ENCODE assay signal across 8 cellular contexts in the genomic region with DNA sequence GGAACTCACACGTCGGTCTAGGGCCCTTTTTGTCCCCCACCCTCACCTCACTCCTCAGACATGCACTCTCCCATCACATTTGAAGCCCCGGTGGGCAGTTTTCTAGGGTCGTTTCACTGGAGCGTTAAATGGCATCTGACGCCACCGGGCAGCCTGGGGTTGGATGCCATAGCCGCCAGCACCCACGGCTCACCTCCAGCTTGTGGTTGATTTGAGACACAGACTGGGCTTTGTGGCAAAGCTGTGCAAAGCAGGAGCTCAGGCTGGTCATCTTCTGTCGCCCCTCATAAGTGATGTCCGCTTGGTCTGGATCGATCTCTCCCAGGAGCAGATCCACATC. TPM values are rescaled to one million over a fixed set of nuclear protein-coding genes. Genes with fewer than 3 reads are reported as not detected.
A peak's percentile ranks its signal among the peaks of the same experiment; 100 is the strongest.
DNase-seq lines count a peak whose midpoint lies in the region; ATAC-seq and TF ChIP-seq lines count a peak whose summit lies in the region.

No MANE protein-coding gene starts in this region.

- H3K9ac ChIP-seq in PC-3 (ENCODE audit: low read length) = peak overlapping the region; percentile 90

- TSS peak; percentile 46 for BruUV-seq in PC-3 (replicated peaks; lab: Mats Ljungman, UMichigan)

- H3K4me2 ChIP-seq in PC-3 (ENCODE audit: low read length) = peak overlapping the region; percentile 89

- intact Hi-C loops in PC-3 (cut with micrococcal nuclease) = loop anchor here (2.0 to 5.0 kb wide), 3 partner anchors 45 to 199 kb away; partner anchors contain the start of gene NUS1
- intact Hi-C loops in naive thymus-derived CD4-positive, alpha-beta T cell (cut with micrococcal nuclease) = loop anchor here (1.0 to 10.0 kb wide), 24 partner anchors 21 to 1748 kb away; partner anchors contain the start of genes CEP85L (in 2 of the 2), DCBLD1 (in 2 of the 2), KPNA5 (in 2 of the 2) and NT5DC1 (in 2 of the 2)

- no peaks in the 10 kb centered on the region for H3K27me3 ChIP-seq in PC-3 (ENCODE audit: low read length)
- no peaks in the 10 kb centered on the region for H3K27me3 ChIP-seq in naive thymus-derived CD4-positive, alpha-beta T cell (ENCODE audit: control insufficient read depth in 2 of 2, insufficient read depth in 2 of 2, low read length in 2 of 2)

- H4K20me1 ChIP-seq in PC-3 (ENCODE audit: low read length) = no peaks in the 10 kb centered on the region

- peaks cover 36% of the 10 kb centered on the region for H3K4me1 Mint-ChIP-seq in activated CD8-positive, alpha-beta memory T cell treated with anti-CD3 and anti-CD28 coated beads, Interleukin-2, amount 10 ng/mL, durations not matched to agents 7 days and 5 days
- peaks cover 31 to 45% of the 10 kb centered on the region in 2 donors for H3K4me1 Mint-ChIP-seq in effector memory CD8-positive, alpha-beta T cell (ENCODE audit: low read depth in 2 of 2)
- H3K4me1 Mint-ChIP-seq in naive thymus-derived CD4-positive, alpha-beta T cell = peaks cover 24 to 59% (median 49%) of the 10 kb centered on the region in 7 donors

- no peaks in the 10 kb centered on the region for H3F3A ChIP-seq in PC-3 (ENCODE audit: low read length, unreplicated experiment)

- H3K27me3 Mint-ChIP-seq in activated CD8-positive, alpha-beta memory T cell treated with anti-CD3 and anti-CD28 coated beads, Interleukin-2, amount 10 ng/mL, durations not matched to agents 7 days and 5 days = no peaks in the 10 kb centered on the region
- no peaks in the 10 kb centered on the region for H3K27me3 Mint-ChIP-seq in effector memory CD8-positive, alpha-beta T cell
- H3K27me3 Mint-ChIP-seq in naive thymus-derived CD4-positive, alpha-beta T cell = peaks cover 0 to 4% (median 1%) of the 10 kb centered on the region in 5 donors

- peak overlapping the region; percentile 93 for H3K4me3 ChIP-seq in PC-3 (ENCODE audit: low read length)
- peak overlapping the region; percentile 93 for H3K4me3 ChIP-seq in naive thymus-derived CD4-positive, alpha-beta T cell (ENCODE audit: low read length)

- peaks cover 4% of the 10 kb centered on the region for H3K9me3 Mint-ChIP-seq in activated CD8-positive, alpha-beta memory T cell treated with anti-CD3 and anti-CD28 coated beads, Interleukin-2, amount 10 ng/mL, durations not matched to agents 7 days and 5 days (ENCODE audit: low read depth)
- H3K9me3 Mint-ChIP-seq in effector memory CD8-positive, alpha-beta T cell = no peaks in the 10 kb centered on the region
- no peaks in the 10 kb centered on the region for H3K9me3 Mint-ChIP-seq in naive thymus-derived CD4-positive, alpha-beta T cell

- H2AFZ ChIP-seq in PC-3 (ENCODE audit: low read length) = peak overlapping the region; percentile 93

- no peak for TF ChIP-seq CTCF in PC-3 (conservative IDR thresholded peaks at IDR 0.05; ENCODE audit: low read depth, low read length)

- H3K27ac ChIP-seq in PC-3 (ENCODE audit: low read length) = peak overlapping the region; percentile 92; the same call in 1 of the 2 replicates
- peak overlapping the region; percentile 92 for H3K27ac ChIP-seq in naive thymus-derived CD4-positive, alpha-beta T cell (ENCODE audit: low read depth, low read length)

- no peaks in the 10 kb centered on the region for H3K9me2 ChIP-seq in PC-3 (replicated peaks; ENCODE audit: low read length)

- no peaks in the 10 kb centered on the region for H3K9me3 ChIP-seq in PC-3 (ENCODE audit: low read length)
- no peaks in the 10 kb centered on the region for H3K9me3 ChIP-seq in naive thymus-derived CD4-positive, alpha-beta T cell (ENCODE audit: control insufficient read depth in 2 of 3, low read length in 3 of 3)

- peak; percentile 1 for ATAC-seq in activated CD8-positive, alpha-beta memory T cell treated with anti-CD3 and anti-CD28 coated beads, Interleukin-2, amount 10 ng/mL, durations not matched to agents 7 days and 5 days
- peak; percentile 7 for ATAC-seq in HG02884 (IDR thresholded peaks at IDR 0.05; ENCODE audit: unreplicated experiment)
- no peak for ATAC-seq in PC-3
- peak; percentile 5 for ATAC-seq in effector memory CD8-positive, alpha-beta T cell (replicated peaks)
- no peak for ATAC-seq in naive thymus-derived CD4-positive, alpha-beta T cell

- POLR2A ChIA-PET in PC-3 (lab: Charles Lee; ENCODE audit: unreplicated experiment) = interaction anchor here (0.6 kb wide), 1 partner anchor 767 kb away, joined by 3 read pairs; no protein-coding TSS in a partner anchor
- POLR2A ChIA-PET in naive thymus-derived CD4-positive, alpha-beta T cell (lab: Charles Lee) = interaction anchor here (0.9 to 2.0 kb wide), 8 partner anchors 7 to 1110 kb away, joined by 3 to 27 read pairs (median 4); no protein-coding TSS in a partner anchor

- H3K27ac Mint-ChIP-seq in activated CD8-positive, alpha-beta memory T cell treated with anti-CD3 and anti-CD28 coated beads, Interleukin-2, amount 10 ng/mL, durations not matched to agents 7 days and 5 days = peak overlapping the region; percentile 98
- H3K27ac Mint-ChIP-seq in effector memory CD8-positive, alpha-beta T cell = peak overlapping the region; percentile 97 to 98
- H3K27ac Mint-ChIP-seq in naive thymus-derived CD4-positive, alpha-beta T cell = peak overlapping the region; percentile 94 to 99 (median 99)

- DNase-seq in activated CD8-positive, alpha-beta memory T cell treated with anti-CD3 and anti-CD28 coated beads, Interleukin-2, amount 10 ng/mL, durations not matched to agents 7 days and 5 days = no peak
- DNase-seq in activated CD8-positive, alpha-beta memory T cell treated with anti-CD3 and anti-CD28 coated beads, Interleukin-2, amount 50 U/mL, for 48 hours = no peak
- DNase-seq in PC-3 (no peak), SW 1271 (lab: John Stamatoyannopoulos, UW) (no peak), NCI-H187 (lab: John Stamatoyannopoulos, UW) (no peak)
- DNase-seq in effector memory CD8-positive, alpha-beta T cell = peak in 1 of 3 experiments; percentile 7
- DNase-seq in naive thymus-derived CD4-positive, alpha-beta T cell = peak in 1 of 9 donors; percentile 6

- peak overlapping the region; percentile 97 for H3K4me3 Mint-ChIP-seq in activated CD8-positive, alpha-beta memory T cell treated with anti-CD3 and anti-CD28 coated beads, Interleukin-2, amount 10 ng/mL, durations not matched to agents 7 days and 5 days
- H3K4me3 Mint-ChIP-seq in effector memory CD8-positive, alpha-beta T cell = peak overlapping the region; percentile 99
- H3K4me3 Mint-ChIP-seq in naive thymus-derived CD4-positive, alpha-beta T cell = peak overlapping the region; percentile 96 to 100 (median 99)

- H3K36me3 Mint-ChIP-seq in activated CD8-positive, alpha-beta memory T cell treated with anti-CD3 and anti-CD28 coated beads, Interleukin-2, amount 10 ng/mL, durations not matched to agents 7 days and 5 days = peaks cover 28% of the 10 kb centered on the region
- H3K36me3 Mint-ChIP-seq in effector memory CD8-positive, alpha-beta T cell (ENCODE audit: insufficient read depth) = peaks cover 18% of the 10 kb centered on the region
- H3K36me3 Mint-ChIP-seq in naive thymus-derived CD4-positive, alpha-beta T cell = peaks cover 0 to 30% (median 26%) of the 10 kb centered on the region in 5 donors

- H3K79me2 ChIP-seq in PC-3 (ENCODE audit: low read length) = peaks cover 54% of the 10 kb centered on the region

- H3K36me3 ChIP-seq in PC-3 (ENCODE audit: low read depth, low read length) = peaks cover 10% of the 10 kb centered on the region
- peaks cover 0 to 6% (median 0%) of the 10 kb centered on the region in 3 experiments for H3K36me3 ChIP-seq in naive thymus-derived CD4-positive, alpha-beta T cell (ENCODE audit: control insufficient read depth in 2 of 3, insufficient read depth in 3 of 3, low read length in 3 of 3)

- CTCF ChIA-PET in activated CD8-positive, alpha-beta memory T cell treated with anti-CD3 and anti-CD28 coated beads, Interleukin-2, amount 10 ng/mL, durations not matched to agents 7 days and 5 days (lab: Charles Lee) = interaction anchor here (0.7 to 7.0 kb wide), 6 partner anchors 11 to 255 kb away, joined by 3 to 69 read pairs (median 4); no protein-coding TSS in a partner anchor
- CTCF ChIA-PET in PC-3 (lab: Charles Lee) = interaction anchor here (1.0 kb wide), 1 partner anchor 152 kb away, joined by 3 read pairs; no protein-coding TSS in a partner anchor
- CTCF ChIA-PET in naive thymus-derived CD4-positive, alpha-beta T cell (lab: Charles Lee) = interaction anchor here (6.7 kb wide), 1 partner anchor 153 kb away, joined by 63 read pairs; no protein-coding TSS in a partner anchor

- H3K4me1 ChIP-seq in PC-3 (ENCODE audit: insufficient read depth, low read length) = peaks cover 21% of the 10 kb centered on the region; the same call in 1 of the 2 replicates
- peaks cover 0 to 9% of the 10 kb centered on the region in 2 donors for H3K4me1 ChIP-seq in naive thymus-derived CD4-positive, alpha-beta T cell (ENCODE audit: control insufficient read depth in 2 of 2, insufficient read depth in 2 of 2, low read length in 2 of 2)

RNA-seq across cellular contexts. Expression of gene GOPC, which starts 0.5 kb away (rescaled TPM):
- total RNA-seq in activated CD8-positive, alpha-beta memory T cell treated with anti-CD3 and anti-CD28 coated beads, Interleukin-2, amount 10 ng/mL, durations not matched to agents 7 days and 5 days = 10 to 100 TPM; 21.3 to 25.0 TPM
- total RNA-seq in PC-3 (2014; rRNA removed) = 15.8 and 17.1 TPM in 2 replicates
- total RNA-seq in naive thymus-derived CD4-positive, alpha-beta T cell = 10 to 100 TPM; 16.2 to 39.4 (median 26.5) TPM
- 10 to 100 TPM; 14.3 to 17.3 TPM for polyA plus RNA-seq in naive thymus-derived CD4-positive, alpha-beta T cell

Comparison
In these comparisons a context has a peak if more than half of its experiments do, and no peak if none do; other contexts are left out.
1. ATAC-seq: peak in activated CD8-positive, alpha-beta memory T cell treated with anti-CD3 and anti-CD28 coated beads, Interleukin-2, amount 10 ng/mL, durations not matched to agents 7 days and 5 days (single experiment), HG02884 (single experiment) and effector memory CD8-positive, alpha-beta T cell (single experiment); none in PC-3 (single experiment) and naive thymus-derived CD4-positive, alpha-beta T cell (single experiment).
2. Peak in every context shown above with its lines, with median percentiles within 50 percentile points of each other: H3K27ac Mint-ChIP-seq and H3K4me3 Mint-ChIP-seq.